Comparison of ENCODE assay signal across 7 cellular contexts in the genomic region with DNA sequence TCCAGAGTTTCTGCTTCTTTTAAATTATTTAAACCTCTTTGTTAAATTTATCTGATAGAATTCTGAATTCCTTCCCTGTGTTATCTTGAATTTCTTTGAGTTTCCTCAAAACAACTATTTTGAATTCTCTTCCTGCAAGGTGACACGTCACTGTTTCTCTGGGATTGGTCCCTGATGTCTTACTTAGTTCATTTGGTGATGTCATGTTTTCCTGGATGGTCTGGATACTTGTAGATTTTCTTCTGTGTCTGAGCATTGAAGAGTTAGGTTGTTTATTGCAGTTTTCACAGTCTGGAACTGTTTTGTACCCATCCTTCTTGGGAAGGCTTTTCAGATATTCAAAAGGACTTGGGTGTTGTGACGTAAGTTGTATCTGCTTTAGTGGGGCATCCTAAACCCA.
"Had no signal": no experiment of that assay in that cellular context is flagged by ENCODE, and none has a peak within 500 bp of the region (broad histone marks: within the 10 kb centered on the region; RNA-seq: fewer than 3 reads in every experiment).

No MANE protein-coding gene starts in this region.

- H3K4me2 ChIP-seq: KMS-11 had no signal

- H3K4me3 ChIP-seq: K562 had no signal

- H3K27ac ChIP-seq: HL-60, KMS-11 had no signal

- ATAC-seq: K562 had no signal

- H3K9ac ChIP-seq: KMS-11 had no signal

- DNase-seq: IMR-90, KBM-7, KG1 had no signal

- FAIRE-seq: HTR-8/SVneo, K562 had no signal
